ENCODE assay signal across 8 cellular contexts in genomic region chr19:17539288-17540117, GRCh38. TPM values are rescaled to one million over a fixed set of nuclear protein-coding genes. Genes with fewer than 3 reads are reported as not detected.
DNase-seq lines count a peak whose midpoint lies in the region; ATAC-seq and TF ChIP-seq lines count a peak whose summit lies in the region.

No MANE protein-coding gene starts in this region.

- H4K20me1 ChIP-seq in mammary epithelial cell (ENCODE audit: insufficient read depth, low read length), result no peaks in the 10 kb centered on the region

- no TSS peak for BruUV-seq in mammary epithelial cell (replicated peaks; lab: Mats Ljungman, UMichigan)

- no peaks in the 10 kb centered on the region for H3K27me3 ChIP-seq in mammary epithelial cell (ENCODE audit: insufficient read depth, low read length)

- TF ChIP-seq CTCF in WTC11 (IDR thresholded peaks at IDR 0.05) (no peak), mammary epithelial cell (conservative IDR thresholded peaks at IDR 0.05 in 1 of 2, IDR thresholded peaks at IDR 0.05 in 1 of 2; ENCODE audit: extremely low read depth in 1 of 2, insufficient read depth in 1 of 2, low read depth in 1 of 2, low read length in 2 of 2) (peak in 1 of 2 donors; percentile 30)

- no peaks in the 10 kb centered on the region for H3K79me2 ChIP-seq in mammary epithelial cell (ENCODE audit: insufficient read depth, low read length)

- POLR2A ChIA-PET in WTC11 (lab: Charles Lee), result interaction anchor here (0.6 to 1.0 kb wide), 4 partner anchors 28 to 292 kb away, joined by 3 to 7 read pairs (median 5); partner anchors contain the start of gene PGLS

- no peaks in the 10 kb centered on the region for H3K36me3 Mint-ChIP-seq in WTC11

- H3K9ac ChIP-seq in mammary epithelial cell (ENCODE audit: insufficient read depth, low read length), result no peak overlapping the region

- H2AFZ ChIP-seq in mammary epithelial cell (ENCODE audit: low read depth, low read length), result peak overlapping the region; percentile 89

- no peak overlapping the region; the same call in 1 of the 2 replicates for H3K27ac Mint-ChIP-seq in WTC11

- CTCF ChIA-PET in WTC11 (lab: Charles Lee) (interaction anchor here (0.6 to 2.6 kb wide), 13 partner anchors 9 to 898 kb away, joined by 3 to 11 read pairs (median 5); partner anchors contain the start of gene PGLS), mammary epithelial cell (lab: Charles Lee; ENCODE audit: low non-redundant PET) (interaction anchor here (1.0 kb wide), 1 partner anchor 28 kb away, joined by 4 read pairs; the partner anchor contains the start of gene PGLS)

- peak overlapping the region; percentile 83 for H3K4me3 Mint-ChIP-seq in WTC11

- peaks cover 8% of the 10 kb centered on the region for H3K4me1 ChIP-seq in mammary epithelial cell (ENCODE audit: insufficient read depth, low read length)

- DNase-seq in EL (peak; percentile 97), NCI-H2227 treated with DMSO at 0.1 percent for 48 hours (lab: John Stamatoyannopoulos, UW) (peak; percentile 87), WTC11 (ENCODE audit: low spot score) (peak; percentile 100), mammary epithelial cell (peak; percentile 83), iPS-NIHi11 (ENCODE audit: low spot score) (peak; percentile 98)

- peak; percentile 68 for ATAC-seq in HG03095 (IDR thresholded peaks at IDR 0.05; ENCODE audit: unreplicated experiment)
- ATAC-seq in WTC11, result peak; percentile 85
- ATAC-seq in HG02610 (IDR thresholded peaks at IDR 0.05; ENCODE audit: unreplicated experiment), result no peak

- intact Hi-C loops in mammary epithelial cell (cut with micrococcal nuclease), result no loop called here

- H3K27me3 Mint-ChIP-seq in WTC11 (ENCODE audit: low read depth), result peaks cover 46% of the 10 kb centered on the region

- dilution Hi-C loops in mammary epithelial cell (cut with HindIII; ENCODE audit: low sequenced_read_pairs), result loop anchor here (5.0 kb wide), 1 partner anchor 113 kb away; no protein-coding TSS in a partner anchor

- in situ Hi-C loops in mammary epithelial cell (cut with MboI; ENCODE audit: low sequenced_read_pairs in 2 of 2), result no loop called here

- H3K4me2 ChIP-seq in mammary epithelial cell (ENCODE audit: insufficient read depth, low read depth, low read length), result peak overlapping the region; percentile 99

- H3K36me3 ChIP-seq in mammary epithelial cell (ENCODE audit: insufficient read depth, low read length), result no peaks in the 10 kb centered on the region

- peak overlapping the region; percentile 24 to 51 (median 44) for H3K4me3 ChIP-seq in mammary epithelial cell (replicated peaks in 1 of 3; ENCODE audit: insufficient read depth in 1 of 3, low read depth in 2 of 3, low read length in 3 of 3)
- peak overlapping the region; percentile 25 to 54 (median 36) for H3K4me3 ChIP-seq in skin epidermis

- 6% methylated on average over 36 of the region's 75 CpGs for WGBS in mammary epithelial cell (ENCODE audit: low coverage, missing lambda C conversion rate)

- peaks cover 4% of the 10 kb centered on the region for H3K4me1 Mint-ChIP-seq in WTC11

- no peaks in the 10 kb centered on the region for H3K9me3 ChIP-seq in mammary epithelial cell (replicated peaks; ENCODE audit: insufficient read depth, low read length)

- H3K9me3 Mint-ChIP-seq in WTC11, result no peaks in the 10 kb centered on the region

- H3K27ac ChIP-seq in mammary epithelial cell (ENCODE audit: insufficient read depth, low read depth, low read length) (no peak overlapping the region), skin epidermis (peak overlapping the region in 14 of 21 experiments; percentile 14 to 67 (median 46))

TF ChIP-seq in WTC11, 78 proteins besides CTCF, POLR2A, EP300 and RAD21 (continues in another document):
- TF ChIP-seq FOXK1 (CRISPR knock-in tag; IDR thresholded peaks at IDR 0.05), result peak; percentile 2; the same call in 1 of the 2 replicates
- no peak for TF ChIP-seq CREB1 (CRISPR knock-in tag; IDR thresholded peaks at IDR 0.05)
- peak; percentile 53; the same call in 1 of the 2 replicates for TF ChIP-seq ATF1 (CRISPR knock-in tag; IDR thresholded peaks at IDR 0.05)
- TF ChIP-seq FOXJ3 (CRISPR knock-in tag; IDR thresholded peaks at IDR 0.05; ENCODE audit: borderline replicate concordance), result no peak
- TF ChIP-seq ESRRA (CRISPR knock-in tag; IDR thresholded peaks at IDR 0.05; ENCODE audit: borderline replicate concordance), result no peak
- TF ChIP-seq CBFB (CRISPR knock-in tag; IDR thresholded peaks at IDR 0.05; ENCODE audit: low read depth), result peak; percentile 79; the same call in 1 of the 2 replicates
- no peak for TF ChIP-seq MLX (CRISPR knock-in tag; IDR thresholded peaks at IDR 0.05)
- TF ChIP-seq, protein P1, sequence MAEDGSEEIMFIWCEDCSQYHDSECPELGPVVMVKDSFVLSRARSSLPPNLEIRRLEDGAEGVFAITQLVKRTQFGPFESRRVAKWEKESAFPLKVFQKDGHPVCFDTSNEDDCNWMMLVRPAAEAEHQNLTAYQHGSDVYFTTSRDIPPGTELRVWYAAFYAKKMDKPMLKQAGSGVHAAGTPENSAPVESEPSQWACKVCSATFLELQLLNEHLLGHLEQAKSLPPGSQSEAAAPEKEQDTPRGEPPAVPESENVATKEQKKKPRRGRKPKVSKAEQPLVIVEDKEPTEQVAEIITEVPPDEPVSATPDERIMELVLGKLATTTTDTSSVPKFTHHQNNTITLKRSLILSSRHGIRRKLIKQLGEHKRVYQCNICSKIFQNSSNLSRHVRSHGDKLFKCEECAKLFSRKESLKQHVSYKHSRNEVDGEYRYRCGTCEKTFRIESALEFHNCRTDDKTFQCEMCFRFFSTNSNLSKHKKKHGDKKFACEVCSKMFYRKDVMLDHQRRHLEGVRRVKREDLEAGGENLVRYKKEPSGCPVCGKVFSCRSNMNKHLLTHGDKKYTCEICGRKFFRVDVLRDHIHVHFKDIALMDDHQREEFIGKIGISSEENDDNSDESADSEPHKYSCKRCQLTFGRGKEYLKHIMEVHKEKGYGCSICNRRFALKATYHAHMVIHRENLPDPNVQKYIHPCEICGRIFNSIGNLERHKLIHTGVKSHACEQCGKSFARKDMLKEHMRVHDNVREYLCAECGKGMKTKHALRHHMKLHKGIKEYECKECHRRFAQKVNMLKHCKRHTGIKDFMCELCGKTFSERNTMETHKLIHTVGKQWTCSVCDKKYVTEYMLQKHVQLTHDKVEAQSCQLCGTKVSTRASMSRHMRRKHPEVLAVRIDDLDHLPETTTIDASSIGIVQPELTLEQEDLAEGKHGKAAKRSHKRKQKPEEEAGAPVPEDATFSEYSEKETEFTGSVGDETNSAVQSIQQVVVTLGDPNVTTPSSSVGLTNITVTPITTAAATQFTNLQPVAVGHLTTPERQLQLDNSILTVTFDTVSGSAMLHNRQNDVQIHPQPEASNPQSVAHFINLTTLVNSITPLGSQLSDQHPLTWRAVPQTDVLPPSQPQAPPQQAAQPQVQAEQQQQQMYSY (CRISPR knock-in tag; IDR thresholded peaks at IDR 0.05), result no peak
- TF ChIP-seq, protein P2, sequence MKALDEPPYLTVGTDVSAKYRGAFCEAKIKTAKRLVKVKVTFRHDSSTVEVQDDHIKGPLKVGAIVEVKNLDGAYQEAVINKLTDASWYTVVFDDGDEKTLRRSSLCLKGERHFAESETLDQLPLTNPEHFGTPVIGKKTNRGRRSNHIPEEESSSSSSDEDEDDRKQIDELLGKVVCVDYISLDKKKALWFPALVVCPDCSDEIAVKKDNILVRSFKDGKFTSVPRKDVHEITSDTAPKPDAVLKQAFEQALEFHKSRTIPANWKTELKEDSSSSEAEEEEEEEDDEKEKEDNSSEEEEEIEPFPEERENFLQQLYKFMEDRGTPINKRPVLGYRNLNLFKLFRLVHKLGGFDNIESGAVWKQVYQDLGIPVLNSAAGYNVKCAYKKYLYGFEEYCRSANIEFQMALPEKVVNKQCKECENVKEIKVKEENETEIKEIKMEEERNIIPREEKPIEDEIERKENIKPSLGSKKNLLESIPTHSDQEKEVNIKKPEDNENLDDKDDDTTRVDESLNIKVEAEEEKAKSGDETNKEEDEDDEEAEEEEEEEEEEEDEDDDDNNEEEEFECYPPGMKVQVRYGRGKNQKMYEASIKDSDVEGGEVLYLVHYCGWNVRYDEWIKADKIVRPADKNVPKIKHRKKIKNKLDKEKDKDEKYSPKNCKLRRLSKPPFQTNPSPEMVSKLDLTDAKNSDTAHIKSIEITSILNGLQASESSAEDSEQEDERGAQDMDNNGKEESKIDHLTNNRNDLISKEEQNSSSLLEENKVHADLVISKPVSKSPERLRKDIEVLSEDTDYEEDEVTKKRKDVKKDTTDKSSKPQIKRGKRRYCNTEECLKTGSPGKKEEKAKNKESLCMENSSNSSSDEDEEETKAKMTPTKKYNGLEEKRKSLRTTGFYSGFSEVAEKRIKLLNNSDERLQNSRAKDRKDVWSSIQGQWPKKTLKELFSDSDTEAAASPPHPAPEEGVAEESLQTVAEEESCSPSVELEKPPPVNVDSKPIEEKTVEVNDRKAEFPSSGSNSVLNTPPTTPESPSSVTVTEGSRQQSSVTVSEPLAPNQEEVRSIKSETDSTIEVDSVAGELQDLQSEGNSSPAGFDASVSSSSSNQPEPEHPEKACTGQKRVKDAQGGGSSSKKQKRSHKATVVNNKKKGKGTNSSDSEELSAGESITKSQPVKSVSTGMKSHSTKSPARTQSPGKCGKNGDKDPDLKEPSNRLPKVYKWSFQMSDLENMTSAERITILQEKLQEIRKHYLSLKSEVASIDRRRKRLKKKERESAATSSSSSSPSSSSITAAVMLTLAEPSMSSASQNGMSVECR (CRISPR knock-in tag; IDR thresholded peaks at IDR 0.05; ENCODE audit: borderline replicate concordance), result 0 out of 2 replicates have a peak, but pooled peaks have one; percentile 94
- TF ChIP-seq USF1 (CRISPR knock-in tag; IDR thresholded peaks at IDR 0.05), result peak; percentile 32; the same call in 1 of the 2 replicates
- TF ChIP-seq ZNF423 (CRISPR knock-in tag; IDR thresholded peaks at IDR 0.05), result no peak

RNA-seq across cellular contexts. Expression of gene COLGALT1, which starts 15.9 kb away (rescaled TPM):
- 54.0 to 71.7 TPM (median 67.1 TPM) in 3 replicates for total RNA-seq in WTC11 (2021)
- total RNA-seq in mammary epithelial cell, result 10 to 100 TPM; 74.2 to 92.5 TPM
- 127 TPM for polyA plus RNA-seq in mammary epithelial cell
- 162 TPM for polyA minus RNA-seq in mammary epithelial cell

RNA-seq across cellular contexts. Expression of gene PGLS, which starts 28.1 kb away (rescaled TPM):
- 81.7 to 108 TPM (median 108 TPM) in 3 replicates for total RNA-seq in WTC11 (2021)
- 100 to 1,000 TPM in 1 of 2 donors, 10 to 100 TPM in 1; 57.2 to 101 TPM for total RNA-seq in mammary epithelial cell
- 56.6 TPM for polyA plus RNA-seq in mammary epithelial cell
- polyA minus RNA-seq in mammary epithelial cell, result 68.2 TPM
